ENCODE assay signal across 21 cellular contexts in genomic region chrX:133645251-133645650, GRCh38.
DNase-seq lines count a peak whose midpoint lies in the region; ATAC-seq and TF ChIP-seq lines count a peak whose summit lies in the region.
"Had no signal": no experiment of that assay in that cellular context is flagged by ENCODE, and none has a peak within 500 bp of the region (broad histone marks: within the 10 kb centered on the region; RNA-seq: fewer than 3 reads in every experiment).

No MANE protein-coding gene starts in this region.

- DNase-seq in Right ventricle myocardium inferior (ENCODE audit: missing footprints) = no peak
- DNase-seq in right atrium auricular region (ENCODE audit: low spot score) = no peak
- DNase-seq in coronary artery (ENCODE audit: low spot score) = no peak
- no peak for DNase-seq in left ventricle myocardium superior
- DNase-seq in substantia nigra (lab: John Stamatoyannopoulos, UW) = no peak
- DNase-seq: activated B cell treated with CpG ODN at 0.5 μM for 24 hours; activated CD4-positive, alpha-beta T cell treated with anti-CD3 and anti-CD28 coated beads, Interleukin-2, amount 50 U/mL, for 4 hours; activated CD8-positive, alpha-beta memory T cell treated with anti-CD3 and anti-CD28 coated beads, Interleukin-2, amount 50 U/mL, for 4 hours; activated effector memory CD4-positive, alpha-beta T cell treated with Interleukin-2 at 50 U/mL for 16 hours; activated naive CD8-positive, alpha-beta T cell treated with anti-CD3 and anti-CD28 coated beads, Interleukin-2, amount 10 ng/mL, durations not matched to agents 7 days and 5 days; brain microvascular endothelial cell; hippocampal formation; KBM-7; mucosa of descending colon; NCI-H1694 treated with DMSO at 0.1 percent for 48 hours; NCI-H526 treated with DMSO at 0.1 percent for 48 hours; SK-N-SH had no signal

- no peak for TF ChIP-seq CTCF in right atrium auricular region (IDR thresholded peaks at IDR 0.05)
- no peak for TF ChIP-seq CTCF in coronary artery (IDR thresholded peaks at IDR 0.05)

- intact Hi-C loops in Right ventricle myocardium inferior (cut with DNase I) (no loop called here), left ventricle myocardium superior (cut with micrococcal nuclease) (no loop called here)

- H3K27ac ChIP-seq in right atrium auricular region = no peak overlapping the region
- H3K27ac ChIP-seq in coronary artery = peak overlapping the region in 1 of 2 donors; percentile 3
- no peak overlapping the region for H3K27ac ChIP-seq in substantia nigra (ENCODE audit: low read depth, low read length, poor library complexity, severe bottlenecking)
- H3K27ac ChIP-seq: BLaER1, brain microvascular endothelial cell had no signal

- H3K9me3 ChIP-seq in right atrium auricular region = no peaks in the 10 kb centered on the region
- H3K9me3 ChIP-seq: BLaER1, mucosa of descending colon, SK-N-SH had no signal

- no peaks in the 10 kb centered on the region for H3K36me3 ChIP-seq in right atrium auricular region
- H3K36me3 ChIP-seq: BLaER1, brain microvascular endothelial cell had no signal

- ATAC-seq in Right ventricle myocardium inferior (peak; percentile 46), left ventricle myocardium superior (peak; percentile 60), HG02973 (IDR thresholded peaks at IDR 0.05; ENCODE audit: unreplicated experiment) (no peak), GM21367 (IDR thresholded peaks at IDR 0.05; ENCODE audit: unreplicated experiment) (no peak), HG03135 (IDR thresholded peaks at IDR 0.05; ENCODE audit: unreplicated experiment) (no peak)
- ATAC-seq: mucosa of descending colon had no signal

- H3K4me3 ChIP-seq in right atrium auricular region (no peak overlapping the region), coronary artery (peak overlapping the region; percentile 9)
- H3K4me3 ChIP-seq: BLaER1, mucosa of descending colon had no signal

- no peaks in the 10 kb centered on the region for H3K27me3 ChIP-seq in right atrium auricular region
- H3K27me3 ChIP-seq: brain microvascular endothelial cell had no signal

- no peaks in the 10 kb centered on the region for H3K4me1 ChIP-seq in right atrium auricular region
- H3K4me1 ChIP-seq: BLaER1 had no signal

Comparison
In these comparisons a context has a peak if more than half of its experiments do, and no peak if none do; other contexts are left out.
1. ATAC-seq: peak in Right ventricle myocardium inferior (single experiment) and left ventricle myocardium superior (single experiment); none in HG02973 (single experiment), GM21367 (single experiment) and HG03135 (single experiment).